Comparison of ENCODE assay signal across 18 cellular contexts in the genomic region with DNA sequence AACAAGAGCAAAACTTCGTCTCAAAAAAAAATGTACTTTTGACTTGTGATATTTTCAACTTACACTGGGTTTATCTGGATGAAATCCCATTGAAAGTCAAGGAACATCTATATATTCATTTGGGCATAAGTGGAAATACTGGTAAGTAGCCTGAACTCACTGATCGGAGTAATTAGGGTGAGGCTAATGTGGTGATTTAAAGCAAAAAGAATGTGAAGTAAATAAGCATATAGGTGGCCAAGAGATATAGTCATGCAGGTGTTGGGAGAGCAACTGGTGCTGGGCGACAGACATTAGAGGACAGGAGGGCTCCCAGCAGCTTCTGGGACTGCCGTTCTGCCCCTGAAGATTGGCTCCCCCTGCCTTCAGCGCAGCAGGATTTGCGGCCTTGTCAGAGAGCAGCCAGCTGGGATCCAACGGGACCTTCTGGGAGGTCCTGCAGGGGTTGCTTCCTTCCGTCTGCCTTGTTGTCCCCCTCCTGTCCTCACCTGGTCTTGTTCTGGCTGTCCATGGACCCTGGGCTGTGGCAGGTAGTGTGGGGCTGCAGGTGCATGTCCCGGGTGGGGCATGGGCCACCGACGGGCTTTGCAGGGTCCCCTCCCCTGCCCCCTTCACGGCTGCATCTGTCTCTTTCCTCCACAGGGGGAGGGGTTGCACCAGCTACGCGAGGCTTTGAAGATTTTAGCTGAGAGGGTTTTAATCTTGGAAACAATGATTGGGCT. TPM values are rescaled to one million over a fixed set of nuclear protein-coding genes. Genes with fewer than 3 reads are reported as not detected.
DNase-seq lines count a peak whose midpoint lies in the region; ATAC-seq and TF ChIP-seq lines count a peak whose summit lies in the region.
"Had no signal": no experiment of that assay in that cellular context is flagged by ENCODE, and none has a peak within 500 bp of the region (broad histone marks: within the 10 kb centered on the region; RNA-seq: fewer than 3 reads in every experiment).

No MANE protein-coding gene starts in this region.

- peaks cover 2% of the 10 kb centered on the region for H3K27me3 Mint-ChIP-seq in activated CD8-positive, alpha-beta memory T cell treated with anti-CD3 and anti-CD28 coated beads, Interleukin-2, amount 10 ng/mL, durations not matched to agents 7 days and 5 days
- peaks cover 6% of the 10 kb centered on the region for H3K27me3 Mint-ChIP-seq in osteocyte (ENCODE audit: unreplicated experiment)

- CTCF ChIA-PET in activated CD8-positive, alpha-beta memory T cell treated with anti-CD3 and anti-CD28 coated beads, Interleukin-2, amount 10 ng/mL, durations not matched to agents 7 days and 5 days (lab: Charles Lee), result interaction anchor here (1.1 kb wide), 1 partner anchor 8 kb away, joined by 7 read pairs; no protein-coding TSS in a partner anchor

- H3K27me3 ChIP-seq in RWPE2 (ENCODE audit: insufficient read depth, poor library complexity, severe bottlenecking), result no peaks in the 10 kb centered on the region

- H3K9me3 ChIP-seq in RWPE2 (ENCODE audit: severe bottlenecking), result no peaks in the 10 kb centered on the region

- H3K36me3 ChIP-seq in RWPE2 (ENCODE audit: low read depth), result no peaks in the 10 kb centered on the region

- H3K27ac ChIP-seq in RWPE2 (ENCODE audit: poor library complexity, severe bottlenecking), result no peak overlapping the region
- H3K27ac ChIP-seq: PC-9 had no signal

- H3K4me3 ChIP-seq in RWPE2 (ENCODE audit: severe bottlenecking), result no peak overlapping the region
- H3K4me3 ChIP-seq: PC-9 had no signal

- no peaks in the 10 kb centered on the region for H3K9me3 Mint-ChIP-seq in activated CD8-positive, alpha-beta memory T cell treated with anti-CD3 and anti-CD28 coated beads, Interleukin-2, amount 10 ng/mL, durations not matched to agents 7 days and 5 days (ENCODE audit: low read depth)
- H3K9me3 Mint-ChIP-seq in osteocyte (ENCODE audit: unreplicated experiment), result no peaks in the 10 kb centered on the region
- no peaks in the 10 kb centered on the region for H3K9me3 Mint-ChIP-seq in stimulated activated effector memory CD8-positive, alpha-beta T cell treated with anti-CD3 and anti-CD28 coated beads, Interleukin-12 subunit alpha, Interleukin-12 subunit beta, amount 100 ng/mL, for 72 hours
- H3K9me3 Mint-ChIP-seq: CD4-positive, alpha-beta memory T cell had no signal

- H3K4me1 ChIP-seq in RWPE2 (ENCODE audit: insufficient read depth, poor library complexity, severe bottlenecking), result no peaks in the 10 kb centered on the region

- H3K4me3 Mint-ChIP-seq in activated CD8-positive, alpha-beta memory T cell treated with anti-CD3 and anti-CD28 coated beads, Interleukin-2, amount 10 ng/mL, durations not matched to agents 7 days and 5 days, result no peak overlapping the region
- no peak overlapping the region for H3K4me3 Mint-ChIP-seq in osteocyte (ENCODE audit: unreplicated experiment)
- no peak overlapping the region for H3K4me3 Mint-ChIP-seq in stimulated activated effector memory CD8-positive, alpha-beta T cell treated with anti-CD3 and anti-CD28 coated beads, Interleukin-12 subunit alpha, Interleukin-12 subunit beta, amount 100 ng/mL, for 72 hours
- H3K4me3 Mint-ChIP-seq: CD4-positive, alpha-beta memory T cell had no signal

- peaks cover 10% of the 10 kb centered on the region for H3K4me1 Mint-ChIP-seq in activated CD8-positive, alpha-beta memory T cell treated with anti-CD3 and anti-CD28 coated beads, Interleukin-2, amount 10 ng/mL, durations not matched to agents 7 days and 5 days
- H3K4me1 Mint-ChIP-seq in osteocyte (ENCODE audit: unreplicated experiment), result no peaks in the 10 kb centered on the region
- peaks cover 5% of the 10 kb centered on the region for H3K4me1 Mint-ChIP-seq in stimulated activated effector memory CD8-positive, alpha-beta T cell treated with anti-CD3 and anti-CD28 coated beads, Interleukin-12 subunit alpha, Interleukin-12 subunit beta, amount 100 ng/mL, for 72 hours

- H3K27ac Mint-ChIP-seq in activated CD8-positive, alpha-beta memory T cell treated with anti-CD3 and anti-CD28 coated beads, Interleukin-2, amount 10 ng/mL, durations not matched to agents 7 days and 5 days, result no peak overlapping the region
- H3K27ac Mint-ChIP-seq in osteocyte (ENCODE audit: unreplicated experiment), result no peak overlapping the region
- H3K27ac Mint-ChIP-seq in stimulated activated effector memory CD8-positive, alpha-beta T cell treated with anti-CD3 and anti-CD28 coated beads, Interleukin-12 subunit alpha, Interleukin-12 subunit beta, amount 100 ng/mL, for 72 hours, result no peak overlapping the region
- H3K27ac Mint-ChIP-seq: CD4-positive, alpha-beta memory T cell had no signal

- peak; percentile 47 for DNase-seq in activated CD8-positive, alpha-beta memory T cell treated with anti-CD3 and anti-CD28 coated beads for 24 hours
- no peak for DNase-seq in activated CD8-positive, alpha-beta memory T cell treated with anti-CD3 and anti-CD28 coated beads, Interleukin-2, amount 10 ng/mL, durations not matched to agents 7 days and 5 days
- DNase-seq in RWPE2 (ENCODE audit: low spot score) (peak; percentile 22), left lobe of liver (ENCODE audit: low spot score) (peak; percentile 40), osteocyte (ENCODE audit: extremely low spot score, unreplicated experiment) (peak; percentile 78), NAMALWA (ENCODE audit: low spot score) (no peak)
- DNase-seq in stimulated activated effector memory CD8-positive, alpha-beta T cell treated with anti-CD3 and anti-CD28 coated beads, Interleukin-12 subunit alpha, Interleukin-12 subunit beta, amount 100 ng/mL, for 72 hours (ENCODE audit: low spot score in 2 of 2), result no peak
- DNase-seq: Calu3; CD4-positive, alpha-beta memory T cell; MV-4-11; NCI-H1417 treated with DMSO at 0.1 percent for 48 hours; NCI-H2029; NCI-H2171 treated with DMSO at 0.1 percent for 48 hours; NCI-H446 treated with DMSO at 0.1 percent for 48 hours had no signal

- H3K36me3 Mint-ChIP-seq in activated CD8-positive, alpha-beta memory T cell treated with anti-CD3 and anti-CD28 coated beads, Interleukin-2, amount 10 ng/mL, durations not matched to agents 7 days and 5 days, result no peaks in the 10 kb centered on the region
- H3K36me3 Mint-ChIP-seq in osteocyte (ENCODE audit: unreplicated experiment), result no peaks in the 10 kb centered on the region
- H3K36me3 Mint-ChIP-seq in stimulated activated effector memory CD8-positive, alpha-beta T cell treated with anti-CD3 and anti-CD28 coated beads, Interleukin-12 subunit alpha, Interleukin-12 subunit beta, amount 100 ng/mL, for 72 hours, result no peaks in the 10 kb centered on the region

- TF ChIP-seq CTCF in RWPE2 (IDR thresholded peaks at IDR 0.05; ENCODE audit: poor library complexity, severe bottlenecking) (no peak), osteocyte (IDR thresholded peaks at IDR 0.05) (no peak)

- no peak for ATAC-seq in activated CD8-positive, alpha-beta memory T cell treated with anti-CD3 and anti-CD28 coated beads, Interleukin-2, amount 10 ng/mL, durations not matched to agents 7 days and 5 days
- ATAC-seq in RWPE2 (ENCODE audit: low read depth) (no peak), left lobe of liver (no peak), HG02642 (IDR thresholded peaks at IDR 0.05; ENCODE audit: poor library complexity, unreplicated experiment) (no peak)
- no peak for ATAC-seq in stimulated activated effector memory CD8-positive, alpha-beta T cell treated with anti-CD3 and anti-CD28 coated beads, Interleukin-12 subunit alpha, Interleukin-12 subunit beta, amount 100 ng/mL, for 72 hours

RNA-seq across cellular contexts. Expression of a gene that starts 14.1 kb away (rescaled TPM):
- 10 to 100 TPM; 40.5 to 44.7 TPM for total RNA-seq in activated CD8-positive, alpha-beta memory T cell treated with anti-CD3 and anti-CD28 coated beads, Interleukin-2, amount 10 ng/mL, durations not matched to agents 7 days and 5 days
- total RNA-seq in left lobe of liver, result 18.9 TPM
- total RNA-seq in osteocyte, result 41.0 and 45.8 TPM in 2 replicates

RNA-seq across cellular contexts. Expression of a gene that starts 14.3 kb away (rescaled TPM):
- 100 to 1,000 TPM; 336 to 408 TPM for total RNA-seq in activated CD8-positive, alpha-beta memory T cell treated with anti-CD3 and anti-CD28 coated beads, Interleukin-2, amount 10 ng/mL, durations not matched to agents 7 days and 5 days
- total RNA-seq in left lobe of liver (93.3 TPM), osteocyte (218 and 228 TPM in 2 replicates)

RNA-seq across cellular contexts. Expression of a gene that starts 48.0 kb away (rescaled TPM):
- total RNA-seq in activated CD8-positive, alpha-beta memory T cell treated with anti-CD3 and anti-CD28 coated beads, Interleukin-2, amount 10 ng/mL, durations not matched to agents 7 days and 5 days, result under 1 TPM in 1 of 2 experiments, not detected in 1; 0.61 TPM
- total RNA-seq in left lobe of liver (1.3 TPM), osteocyte (0.42 and 0.51 TPM in 2 replicates)
- total RNA-seq: A172; CD4-positive, alpha-beta memory T cell; HT1080 had no signal

RNA-seq across cellular contexts. Expression of a gene that starts 52.7 kb away (rescaled TPM):
- total RNA-seq in activated CD8-positive, alpha-beta memory T cell treated with anti-CD3 and anti-CD28 coated beads, Interleukin-2, amount 10 ng/mL, durations not matched to agents 7 days and 5 days, result 10 to 100 TPM; 12.0 to 16.9 TPM
- total RNA-seq in left lobe of liver (14.3 TPM), osteocyte (21.6 and 22.3 TPM in 2 replicates)

Comparison
In these comparisons a context has a peak if more than half of its experiments do, and no peak if none do; other contexts are left out.
1. DNase-seq: peak in activated CD8-positive, alpha-beta memory T cell treated with anti-CD3 and anti-CD28 coated beads for 24 hours (single experiment), RWPE2 (single experiment), left lobe of liver (single experiment) and osteocyte (single experiment); none in activated CD8-positive, alpha-beta memory T cell treated with anti-CD3 and anti-CD28 coated beads, Interleukin-2, amount 10 ng/mL, durations not matched to agents 7 days and 5 days (single experiment), stimulated activated effector memory CD8-positive, alpha-beta T cell treated with anti-CD3 and anti-CD28 coated beads, Interleukin-12 subunit alpha, Interleukin-12 subunit beta, amount 100 ng/mL, for 72 hours (0 of 2) and NAMALWA (single experiment).